8 cellular contexts compared by ENCODE assay signal in the genomic region with DNA sequence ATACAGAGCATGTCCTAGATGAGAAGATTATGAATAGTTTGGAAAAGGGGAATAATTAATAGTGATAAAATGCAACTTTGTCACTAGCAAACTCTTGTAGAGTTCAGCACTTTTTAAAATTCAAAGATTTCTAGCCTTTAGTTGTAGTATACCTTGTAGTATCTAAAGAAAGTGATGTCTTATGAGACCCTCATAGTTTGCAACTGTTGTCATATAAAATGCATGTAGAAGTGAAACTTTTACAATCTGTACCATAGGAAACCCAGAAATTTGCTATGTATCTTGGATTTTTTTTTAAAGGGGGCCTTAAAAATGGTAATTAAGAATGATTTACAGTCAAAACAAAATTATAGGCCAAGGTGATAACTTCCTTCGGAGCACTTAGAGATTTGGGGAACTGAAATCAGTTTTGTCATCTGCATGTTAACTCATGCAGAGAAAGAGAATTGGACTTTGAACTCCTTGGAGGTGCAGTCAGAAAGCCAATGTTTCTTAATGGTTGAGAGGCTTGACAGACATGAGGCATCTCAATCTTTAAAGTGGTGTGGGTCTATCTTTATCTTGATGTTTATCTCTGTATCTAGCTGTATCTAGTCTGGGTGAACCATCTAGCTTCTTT. TPM values are rescaled to one million over a fixed set of nuclear protein-coding genes. Genes with fewer than 3 reads are reported as not detected.
DNase-seq lines count a peak whose midpoint lies in the region; ATAC-seq and TF ChIP-seq lines count a peak whose summit lies in the region.

No MANE protein-coding gene starts in this region.

- H3K27ac Mint-ChIP-seq in CD8-positive, alpha-beta T cell, result no peak overlapping the region

- intact Hi-C loops in CD8-positive, alpha-beta T cell (cut with DNase I, micrococcal nuclease), result no loop called here

- 0 out of 2 replicates have a peak, but pooled peaks cover 2% of the 10 kb centered on the region for H3K27me3 ChIP-seq in OCI-LY3 (ENCODE audit: low read depth, low read length)
- H3K27me3 ChIP-seq in mucosa of rectum (ENCODE audit: control insufficient read depth in 2 of 2, insufficient read depth in 2 of 2, low read length in 2 of 2), result no peaks in the 10 kb centered on the region
- no peaks in the 10 kb centered on the region for H3K27me3 ChIP-seq in CD8-positive, alpha-beta T cell (ENCODE audit: insufficient read depth, low read length)

- H3K4me1 ChIP-seq in OCI-LY3 (ENCODE audit: low read length) (peaks cover 71% of the 10 kb centered on the region), mucosa of rectum (ENCODE audit: control insufficient read depth in 2 of 2, insufficient read depth in 2 of 2, low read length in 2 of 2) (peaks cover 0 to 2% of the 10 kb centered on the region in 2 donors)
- H3K4me1 ChIP-seq in CD8-positive, alpha-beta T cell (ENCODE audit: insufficient read depth, low read length), result no peaks in the 10 kb centered on the region

- peak overlapping the region; percentile 98 for H3K4me2 ChIP-seq in OCI-LY3 (ENCODE audit: low read length)

- H3K9me3 Mint-ChIP-seq in CD8-positive, alpha-beta T cell, result peaks cover 2% of the 10 kb centered on the region

- H3K36me3 ChIP-seq in OCI-LY3 (replicated peaks; ENCODE audit: low read depth, low read length) (peaks cover 3% of the 10 kb centered on the region), mucosa of rectum (ENCODE audit: control insufficient read depth in 2 of 2, insufficient read depth in 2 of 2, low read length in 2 of 2) (no peaks in the 10 kb centered on the region)
- H3K36me3 ChIP-seq in CD8-positive, alpha-beta T cell (ENCODE audit: insufficient read depth, low read length), result no peaks in the 10 kb centered on the region

- CTCF ChIA-PET in CD8-positive, alpha-beta T cell (lab: Charles Lee), result no interaction called here

- peak overlapping the region; percentile 89 for H3K27ac ChIP-seq in OCI-LY3 (ENCODE audit: low read length)
- H3K27ac ChIP-seq in mucosa of rectum (ENCODE audit: low read depth in 2 of 2, low read length in 2 of 2), result peak overlapping the region; percentile 87 to 88
- no peak overlapping the region for H3K27ac ChIP-seq in CD8-positive, alpha-beta T cell (ENCODE audit: low read depth, low read length)

- H3K79me2 ChIP-seq in OCI-LY3 (ENCODE audit: low read length), result peaks cover 7% of the 10 kb centered on the region; the same call in 1 of the 2 replicates

- H3K4me1 Mint-ChIP-seq in CD8-positive, alpha-beta T cell (ENCODE audit: low read depth), result peaks cover 17% of the 10 kb centered on the region

- TF ChIP-seq CTCF in OCI-LY3 (IDR thresholded peaks at IDR 0.05; ENCODE audit: low read depth, low read length), result no peak
- TF ChIP-seq CTCF in CD8-positive, alpha-beta T cell (IDR thresholded peaks at IDR 0.05), result no peak

- no peak overlapping the region for H3K4me3 Mint-ChIP-seq in CD8-positive, alpha-beta T cell

- DNase-seq in UCSD-AML1 (lab: John Stamatoyannopoulos, UW; ENCODE audit: unreplicated experiment) (no peak), occipital lobe (lab: John Stamatoyannopoulos, UW) (no peak), GDM1 (lab: John Stamatoyannopoulos, UW) (no peak)
- DNase-seq in CD8-positive, alpha-beta T cell, result no peak

- H3K9ac ChIP-seq in OCI-LY3 (ENCODE audit: low read length) (peak overlapping the region; percentile 78), mucosa of rectum (ENCODE audit: low read depth in 1 of 2, low read length in 2 of 2) (no peak overlapping the region)

- POLR2A ChIA-PET in CD8-positive, alpha-beta T cell (lab: Charles Lee), result no interaction called here

- H3K4me3 ChIP-seq in OCI-LY3 (ENCODE audit: low read length) (peak overlapping the region; percentile 79), mucosa of rectum (ENCODE audit: low read length in 2 of 2) (peak overlapping the region; percentile 66 to 75)
- no peak overlapping the region for H3K4me3 ChIP-seq in CD8-positive, alpha-beta T cell (ENCODE audit: low read depth, low read length)

- peaks cover 23% of the 10 kb centered on the region for H3K27me3 Mint-ChIP-seq in CD8-positive, alpha-beta T cell (ENCODE audit: low read depth)

- no peaks in the 10 kb centered on the region for H3K36me3 Mint-ChIP-seq in CD8-positive, alpha-beta T cell

- ATAC-seq in GM18511 (IDR thresholded peaks at IDR 0.05; ENCODE audit: unreplicated experiment) (peak; percentile 61), HG02623 (IDR thresholded peaks at IDR 0.05; ENCODE audit: unreplicated experiment) (peak; percentile 49)
- no peak for ATAC-seq in CD8-positive, alpha-beta T cell

- no peaks in the 10 kb centered on the region for H3K9me3 ChIP-seq in OCI-LY3 (ENCODE audit: insufficient read depth, low read length)
- H3K9me3 ChIP-seq in mucosa of rectum (ENCODE audit: control insufficient read depth in 2 of 2, low read length in 2 of 2), result no peaks in the 10 kb centered on the region
- H3K9me3 ChIP-seq in CD8-positive, alpha-beta T cell (ENCODE audit: low read length), result no peaks in the 10 kb centered on the region

- H2AFZ ChIP-seq in OCI-LY3 (ENCODE audit: low read depth, low read length), result no peak overlapping the region

- no peaks in the 10 kb centered on the region for H4K20me1 ChIP-seq in OCI-LY3 (ENCODE audit: insufficient read depth, low read length)

RNA-seq across cellular contexts. Expression of a gene that starts 1.3 kb away (rescaled TPM):
- total RNA-seq in occipital lobe, result 12.2 TPM
- total RNA-seq in CD8-positive, alpha-beta T cell, result under 1 TPM; 0.27 to 0.33 TPM
